ENCODE assay signal across 13 cellular contexts in the genomic region with DNA sequence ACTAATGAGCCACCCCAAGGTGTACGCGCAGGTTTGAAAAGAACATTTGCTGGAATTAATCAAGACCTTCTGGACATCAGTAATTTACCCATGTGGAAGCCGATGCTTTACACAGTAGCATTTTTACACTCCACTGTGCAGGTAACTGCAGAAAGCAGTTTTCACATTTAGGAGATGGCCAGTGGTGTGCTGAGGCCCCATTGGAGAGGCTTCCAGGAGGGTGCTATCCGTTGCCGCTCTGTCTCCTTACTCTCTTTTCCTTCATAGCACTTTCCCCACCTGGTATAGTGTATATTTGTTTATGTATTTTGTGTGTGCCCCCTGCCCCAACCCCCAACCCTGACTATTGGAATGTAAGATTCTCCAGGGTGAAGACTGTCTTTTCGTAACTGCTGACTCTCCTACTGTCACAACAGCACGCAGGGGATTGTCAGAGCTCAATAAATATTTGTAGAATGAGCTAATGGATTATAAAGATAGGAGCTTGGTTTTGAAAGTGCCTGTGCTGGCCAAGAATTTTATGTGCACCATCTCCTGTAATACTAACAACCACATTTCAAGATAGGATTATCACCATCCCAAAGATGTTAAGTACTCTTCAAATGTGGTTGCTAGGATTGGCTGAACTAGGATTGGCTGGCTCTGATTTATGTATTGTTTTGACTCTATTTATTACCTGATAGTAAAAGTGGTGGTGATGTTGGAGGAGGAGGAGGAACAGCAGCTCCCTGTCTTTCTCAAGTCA.
DNase-seq lines count a peak whose midpoint lies in the region; TF ChIP-seq lines count a peak whose summit lies in the region.
"Had no signal": no experiment of that assay in that cellular context is flagged by ENCODE, and none has a peak within 500 bp of the region (broad histone marks: within the 10 kb centered on the region; RNA-seq: fewer than 3 reads in every experiment).

No MANE protein-coding gene starts in this region.

- DNase-seq in Daoy (ENCODE audit: low read depth) (peak; percentile 68), HFFc6 (peak; percentile 47), choroid plexus epithelial cell (ENCODE audit: low read depth) (peak; percentile 27), CD14-positive monocyte (ENCODE audit: low spot score) (no peak), 8988T (no peak)
- no peak for DNase-seq in activated CD4-positive, alpha-beta T cell treated with anti-CD3 and anti-CD28 coated beads, Interleukin-2, amount 50 U/mL, for 4 hours
- DNase-seq: activated CD4-positive, alpha-beta memory T cell treated with anti-CD3 and anti-CD28 coated beads, Interleukin-2, amount 10 ng/mL, durations not matched to agents 7 days and 5 days; activated naive CD8-positive, alpha-beta T cell treated with anti-CD3 and anti-CD28 coated beads, Interleukin-2, amount 50 U/mL, for 24 hours; CD8-positive, alpha-beta memory T cell; midbrain; PC-9 had no signal

- H3K27me3 Mint-ChIP-seq in HFFc6 (ENCODE audit: insufficient read depth), result no peaks in the 10 kb centered on the region
- H3K27me3 Mint-ChIP-seq in CD14-positive monocyte (ENCODE audit: low read depth in 3 of 3), result peaks cover 9 to 21% (median 11%) of the 10 kb centered on the region in 3 donors

- TF ChIP-seq CTCF in HFFc6 (IDR thresholded peaks at IDR 0.05), result no peak
- no peak for TF ChIP-seq CTCF in choroid plexus epithelial cell (conservative IDR thresholded peaks at IDR 0.05; ENCODE audit: low read depth, low read length)
- TF ChIP-seq CTCF in CD14-positive monocyte (IDR thresholded peaks at IDR 0.05), result no peak

- H3K9me3 Mint-ChIP-seq in HFFc6, result no peaks in the 10 kb centered on the region
- no peaks in the 10 kb centered on the region for H3K9me3 Mint-ChIP-seq in CD14-positive monocyte
- H3K9me3 Mint-ChIP-seq: activated CD4-positive, alpha-beta memory T cell treated with anti-CD3 and anti-CD28 coated beads, Interleukin-2, amount 10 ng/mL, durations not matched to agents 7 days and 5 days; activated naive CD8-positive, alpha-beta T cell treated with anti-CD3 and anti-CD28 coated beads, Interleukin-2, amount 50 U/mL, for 24 hours; CD8-positive, alpha-beta memory T cell; central memory CD8-positive, alpha-beta T cell had no signal

- H3K4me3 Mint-ChIP-seq in HFFc6 (no peak overlapping the region), CD14-positive monocyte (no peak overlapping the region)
- H3K4me3 Mint-ChIP-seq: activated CD4-positive, alpha-beta memory T cell treated with anti-CD3 and anti-CD28 coated beads, Interleukin-2, amount 10 ng/mL, durations not matched to agents 7 days and 5 days; activated naive CD8-positive, alpha-beta T cell treated with anti-CD3 and anti-CD28 coated beads, Interleukin-2, amount 50 U/mL, for 24 hours; CD8-positive, alpha-beta memory T cell; central memory CD8-positive, alpha-beta T cell had no signal

- peaks cover 22% of the 10 kb centered on the region for H3K4me1 ChIP-seq in muscle layer of colon (ENCODE audit: insufficient read depth, low read length)

- no peak overlapping the region for H3K9ac ChIP-seq in muscle layer of colon (ENCODE audit: low read length)

- H3K4me3 ChIP-seq in choroid plexus epithelial cell (ENCODE audit: low read depth, low read length) (no peak overlapping the region), muscle layer of colon (ENCODE audit: low read depth in 1 of 2, low read length in 2 of 2) (no peak overlapping the region)
- H3K4me3 ChIP-seq: PC-9 had no signal

- H3K36me3 Mint-ChIP-seq in HFFc6 (ENCODE audit: low read depth) (no peaks in the 10 kb centered on the region), CD14-positive monocyte (no peaks in the 10 kb centered on the region)
- H3K36me3 Mint-ChIP-seq: CD8-positive, alpha-beta memory T cell had no signal

- no peaks in the 10 kb centered on the region for H3K36me3 ChIP-seq in muscle layer of colon (ENCODE audit: insufficient read depth, low read length)

- H3K27ac ChIP-seq in muscle layer of colon (ENCODE audit: low read depth, low read length), result peak overlapping the region; percentile 34
- H3K27ac ChIP-seq: PC-9 had no signal

- intact Hi-C loops in CD14-positive monocyte (cut with micrococcal nuclease), result no loop called here

- H3K27me3 ChIP-seq in muscle layer of colon (ENCODE audit: control insufficient read depth in 1 of 2, insufficient read depth in 2 of 2, low read length in 2 of 2), result peaks cover 12 to 28% of the 10 kb centered on the region in 2 donors

- H3K4me1 Mint-ChIP-seq in HFFc6 (ENCODE audit: low read depth) (peaks cover 5% of the 10 kb centered on the region; the same call in 1 of the 2 replicates), CD14-positive monocyte (no peaks in the 10 kb centered on the region)
- H3K4me1 Mint-ChIP-seq: activated CD4-positive, alpha-beta memory T cell treated with anti-CD3 and anti-CD28 coated beads, Interleukin-2, amount 10 ng/mL, durations not matched to agents 7 days and 5 days; CD8-positive, alpha-beta memory T cell; central memory CD8-positive, alpha-beta T cell had no signal

- no peaks in the 10 kb centered on the region for H3K9me3 ChIP-seq in muscle layer of colon (ENCODE audit: low read length)

- H3K27ac Mint-ChIP-seq in HFFc6 (no peak overlapping the region), CD14-positive monocyte (peak overlapping the region in 1 of 7 donors; percentile 21)
- H3K27ac Mint-ChIP-seq: activated CD4-positive, alpha-beta memory T cell treated with anti-CD3 and anti-CD28 coated beads, Interleukin-2, amount 10 ng/mL, durations not matched to agents 7 days and 5 days; activated naive CD8-positive, alpha-beta T cell treated with anti-CD3 and anti-CD28 coated beads, Interleukin-2, amount 50 U/mL, for 24 hours; CD8-positive, alpha-beta memory T cell had no signal

Comparison
In these comparisons a context has a peak if more than half of its experiments do, and no peak if none do; other contexts are left out.
1. DNase-seq: peak in Daoy (single experiment), HFFc6 (single experiment) and choroid plexus epithelial cell (single experiment); none in CD14-positive monocyte (single experiment), 8988T (single experiment) and activated CD4-positive, alpha-beta T cell treated with anti-CD3 and anti-CD28 coated beads, Interleukin-2, amount 50 U/mL, for 4 hours (0 of 2).